In genomic region chr16:18394363-18394762, GRCh38 we compare ENCODE assay signal across 3 cellular contexts. TPM values are rescaled to one million over a fixed set of nuclear protein-coding genes. Genes with fewer than 3 reads are reported as not detected.
"Had no signal": no experiment of that assay in that cellular context is flagged by ENCODE, and none has a peak within 500 bp of the region (broad histone marks: within the 10 kb centered on the region; RNA-seq: fewer than 3 reads in every experiment).

No MANE protein-coding gene starts in this region.

RNA-seq across cellular contexts. Expression of gene NPIPA8, which starts 57.8 kb away (rescaled TPM):
- total RNA-seq: dermis microvascular lymphatic vessel endothelial cell, glomerular endothelial cell, lung microvascular endothelial cell had no signal
